ENCODE assay signal across 18 cellular contexts in genomic region chr5:159128070-159128507, GRCh38. TPM values are rescaled to one million over a fixed set of nuclear protein-coding genes. Genes with fewer than 3 reads are reported as not detected.
"Had no signal": no experiment of that assay in that cellular context is flagged by ENCODE, and none has a peak within 500 bp of the region (broad histone marks: within the 10 kb centered on the region; RNA-seq: fewer than 3 reads in every experiment).

No MANE protein-coding gene starts in this region.

- FAIRE-seq: endothelial cell of umbilical vein, islet of Langerhans, urothelium cell line had no signal

- H3K27ac ChIP-seq: coronary artery, heart right ventricle, neutrophil, spleen had no signal

- H3K27me3 ChIP-seq: heart right ventricle, spleen had no signal

- H3K9me3 ChIP-seq: neutrophil had no signal

- H3K4me3 ChIP-seq: coronary artery, heart right ventricle, spleen had no signal

- ATAC-seq: heart right ventricle; naive thymus-derived CD4-positive, alpha-beta T cell; sciatic nerve had no signal

- H3K36me3 ChIP-seq: heart right ventricle, neutrophil, spleen had no signal

- DNase-seq: effector CD4-positive, alpha-beta T cell; endodermal cell; foreskin melanocyte; heart right ventricle; hypothalamus; kidney glomerular epithelial cell; naive thymus-derived CD4-positive, alpha-beta T cell; nephron progenitor cell; spleen; stimulated activated CD4-positive, alpha-beta T cell treated with anti-CD3 and anti-CD28 coated beads, Interleukin-2, amount 100 ng/mL, for 24 hours; stimulated activated naive CD4-positive, alpha-beta T cell had no signal

- H3K36me3 Mint-ChIP-seq: type B pancreatic cell had no signal

- H3K4me1 ChIP-seq: heart right ventricle had no signal

- H3K4me3 Mint-ChIP-seq: endodermal cell; naive thymus-derived CD4-positive, alpha-beta T cell; nephron progenitor cell; type B pancreatic cell had no signal

- H3K4me1 Mint-ChIP-seq: naive thymus-derived CD4-positive, alpha-beta T cell had no signal

- H3K27ac Mint-ChIP-seq: endodermal cell; naive thymus-derived CD4-positive, alpha-beta T cell; nephron progenitor cell; type B pancreatic cell had no signal

RNA-seq across cellular contexts. Expression of gene EBF1, which starts 28.4 kb away (rescaled TPM):
- polyA plus RNA-seq: naive thymus-derived CD4-positive, alpha-beta T cell had no signal
